In the genomic region with DNA sequence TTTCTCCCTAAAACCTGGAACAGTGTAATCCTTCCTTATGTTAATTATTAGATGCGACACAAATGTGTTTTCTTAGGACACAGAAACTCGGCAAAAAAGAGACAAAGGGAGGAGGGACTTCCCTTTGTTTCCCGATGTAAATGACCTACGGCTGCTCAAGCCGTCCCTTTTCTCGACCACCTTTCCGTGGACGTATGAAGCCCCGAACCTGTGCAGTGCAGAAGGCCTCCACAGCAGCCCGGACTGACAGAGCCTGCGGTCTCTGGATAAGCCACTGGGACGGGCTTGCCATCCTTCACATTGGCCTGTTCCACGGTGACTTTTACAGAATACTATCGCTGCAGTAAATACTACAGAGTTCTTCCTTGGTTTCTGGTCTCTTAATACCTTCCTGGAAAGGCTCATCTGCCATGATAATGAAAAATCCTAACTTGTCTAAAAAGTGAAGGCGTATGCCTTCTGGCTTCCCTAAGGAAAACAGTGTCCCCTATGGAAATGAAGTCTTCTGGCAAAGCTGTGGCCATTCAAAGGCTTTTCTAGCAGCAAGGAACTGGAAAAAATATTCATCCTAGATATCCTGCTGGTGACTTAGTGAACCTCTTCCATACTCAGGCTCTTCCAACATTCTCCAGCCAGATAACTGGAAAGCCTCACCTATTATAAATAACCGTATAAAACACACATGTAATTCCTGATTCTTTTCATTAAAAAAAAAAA, we compare ENCODE assay signal across 8 cellular contexts.
DNase-seq lines count a peak whose midpoint lies in the region; ATAC-seq and TF ChIP-seq lines count a peak whose summit lies in the region.

No MANE protein-coding gene starts in this region.

- no peak for TF ChIP-seq CTCF in right atrium auricular region (IDR thresholded peaks at IDR 0.05)

- H3K4me1 Mint-ChIP-seq in activated T-helper 2 cell treated with anti-CD3 and anti-CD28 coated beads, Interferon-gamma antibody, Interleukin-2, Interleukin-4, amounts not matched to agents 10 μg/mL and 5 μg/mL and 100 μg/mL, durations not matched to agents 14 hours and 24 hours and 36 hours (ENCODE audit: low read depth) = peaks cover 74% of the 10 kb centered on the region

- H3K36me3 ChIP-seq in HAP-1 (replicated peaks) = no peaks in the 10 kb centered on the region
- H3K36me3 ChIP-seq in right atrium auricular region = no peaks in the 10 kb centered on the region

- H3K27ac Mint-ChIP-seq in activated T-helper 2 cell treated with anti-CD3 and anti-CD28 coated beads, Interferon-gamma antibody, Interleukin-2, Interleukin-4, amounts not matched to agents 10 μg/mL and 5 μg/mL and 100 μg/mL, durations not matched to agents 14 hours and 24 hours and 36 hours = peak overlapping the region; percentile 87

- no peaks in the 10 kb centered on the region for H3K27me3 Mint-ChIP-seq in activated T-helper 2 cell treated with anti-CD3 and anti-CD28 coated beads, Interferon-gamma antibody, Interleukin-2, Interleukin-4, amounts not matched to agents 10 μg/mL and 5 μg/mL and 100 μg/mL, durations not matched to agents 14 hours and 24 hours and 36 hours (ENCODE audit: low read depth)

- H3K4me3 Mint-ChIP-seq in activated T-helper 2 cell treated with anti-CD3 and anti-CD28 coated beads, Interferon-gamma antibody, Interleukin-2, Interleukin-4, amounts not matched to agents 10 μg/mL and 5 μg/mL and 100 μg/mL, durations not matched to agents 14 hours and 24 hours and 36 hours (ENCODE audit: low read depth) = peak overlapping the region; percentile 86

- H3K9me3 Mint-ChIP-seq in activated T-helper 2 cell treated with anti-CD3 and anti-CD28 coated beads, Interferon-gamma antibody, Interleukin-2, Interleukin-4, amounts not matched to agents 10 μg/mL and 5 μg/mL and 100 μg/mL, durations not matched to agents 14 hours and 24 hours and 36 hours = no peaks in the 10 kb centered on the region

- H3K4me1 ChIP-seq in HAP-1 (peaks cover 32% of the 10 kb centered on the region), right atrium auricular region (peaks cover 0 to 60% of the 10 kb centered on the region in 2 donors)

- H3K27ac ChIP-seq in right atrium auricular region = peak overlapping the region; percentile 76 to 99

- no peak for ATAC-seq in GM21515 (IDR thresholded peaks at IDR 0.05; ENCODE audit: unreplicated experiment)

- H3K36me3 Mint-ChIP-seq in activated T-helper 2 cell treated with anti-CD3 and anti-CD28 coated beads, Interferon-gamma antibody, Interleukin-2, Interleukin-4, amounts not matched to agents 10 μg/mL and 5 μg/mL and 100 μg/mL, durations not matched to agents 14 hours and 24 hours and 36 hours (ENCODE audit: low read depth) = peaks cover 10% of the 10 kb centered on the region

- H3K4me3 ChIP-seq in HAP-1 (peak overlapping the region; percentile 23), right atrium auricular region (peak overlapping the region; percentile 92 to 94), skeletal muscle cell (ENCODE audit: low read depth, low read length) (peak overlapping the region; percentile 42)

- H3K9me3 ChIP-seq in HAP-1 (no peaks in the 10 kb centered on the region), right atrium auricular region (no peaks in the 10 kb centered on the region)

- H3K27me3 ChIP-seq in HAP-1 (ENCODE audit: low read depth) (no peaks in the 10 kb centered on the region), right atrium auricular region (no peaks in the 10 kb centered on the region)

- DNase-seq in HAP-1 (ENCODE audit: low spot score in 2 of 2) (peak in 1 of 2 experiments; percentile 33), right atrium auricular region (ENCODE audit: low spot score) (no peak), skeletal muscle cell (ENCODE audit: low read depth) (no peak), NCI-H345 treated with DMSO at 0.1 percent for 48 hours (lab: John Stamatoyannopoulos, UW; ENCODE audit: unreplicated experiment) (no peak), NCI-H2107 (lab: John Stamatoyannopoulos, UW) (no peak)
- DNase-seq in activated T-helper 2 cell treated with anti-CD3 and anti-CD28 coated beads, Interferon-gamma antibody, Interleukin-2, Interleukin-4, amounts not matched to agents 10 μg/mL and 5 μg/mL and 100 μg/mL, durations not matched to agents 14 hours and 24 hours and 36 hours (ENCODE audit: low spot score) = no peak
- no peak for DNase-seq in stimulated activated CD4-positive, alpha-beta T cell treated with anti-CD3 and anti-CD28 coated beads, Interleukin-2, amount 100 ng/mL, for 48 hours

- in situ Hi-C loops in HAP-1 (cut with MboI; ENCODE audit: low sequenced_read_pairs) = no loop called here

- intact Hi-C loops in activated T-helper 2 cell treated with anti-CD3 and anti-CD28 coated beads, Interferon-gamma antibody, Interleukin-2, Interleukin-4, amounts not matched to agents 10 μg/mL and 5 μg/mL and 100 μg/mL, durations not matched to agents 14 hours and 24 hours and 36 hours (cut with micrococcal nuclease) = loop anchor here (5.0 to 10.0 kb wide), 2 partner anchors 76 to 694 kb away; partner anchors contain the start of gene MARCHF7

Comparison
In these comparisons a context has a peak if more than half of its experiments do, and no peak if none do; other contexts are left out.
1. H3K4me3 ChIP-seq: peak in every context shown above with its lines; median percentile 93 in right atrium auricular region; 42 in skeletal muscle cell; 23 in HAP-1.